14 cellular contexts compared by ENCODE assay signal in genomic region chr10:130623680-130624271, GRCh38.
A peak's percentile ranks its signal among the peaks of the same experiment; 100 is the strongest.
DNase-seq lines count a peak whose midpoint lies in the region; ATAC-seq and TF ChIP-seq lines count a peak whose summit lies in the region.
"Had no signal": no experiment of that assay in that cellular context is flagged by ENCODE, and none has a peak within 500 bp of the region (broad histone marks: within the 10 kb centered on the region; RNA-seq: fewer than 3 reads in every experiment).

No MANE protein-coding gene starts in this region.

- CTCF ChIA-PET in HEK293T (lab: Yijun Ruan, JAX), result no interaction called here
- CTCF ChIA-PET in PC-9 (lab: Charles Lee), result no interaction called here

- POLR2A ChIA-PET in HEK293T (lab: Yijun Ruan, JAX), result no interaction called here
- POLR2A ChIA-PET in PC-9 (lab: Charles Lee; ENCODE audit: unreplicated experiment), result no interaction called here

- TF ChIP-seq CTCF in NB4 (IDR thresholded peaks at IDR 0.05; ENCODE audit: low read depth, low read length) (no peak), gastrocnemius medialis (IDR thresholded peaks at IDR 0.05 in 4 of 5, conservative IDR thresholded peaks at IDR 0.05 in 1 of 5) (no peak), PC-9 (conservative IDR thresholded peaks at IDR 0.05) (no peak)

- H3F3A ChIP-seq in PC-9 (ENCODE audit: insufficient read depth, low read depth), result no peaks in the 10 kb centered on the region

- no peaks in the 10 kb centered on the region for H3K79me2 ChIP-seq in PC-9 (ENCODE audit: low read depth)

- peaks cover 0 to 7% (median 0%) of the 10 kb centered on the region in 3 donors for H3K27me3 ChIP-seq in gastrocnemius medialis
- no peaks in the 10 kb centered on the region for H3K27me3 ChIP-seq in PC-9 (ENCODE audit: insufficient read depth, low read depth)

- H4K20me1 ChIP-seq in PC-9 (ENCODE audit: insufficient read depth), result no peaks in the 10 kb centered on the region

- no peaks in the 10 kb centered on the region for H3K9me3 ChIP-seq in gastrocnemius medialis
- no peaks in the 10 kb centered on the region for H3K9me3 ChIP-seq in PC-9 (ENCODE audit: insufficient read depth, low read depth)

- no TSS peak for BruUV-seq in PC-9 (replicated peaks; lab: Mats Ljungman, UMichigan)

- in situ Hi-C loops in gastrocnemius medialis (cut with MboI; ENCODE audit: low sequenced_read_pairs in 4 of 4), result no loop called here

- DNase-seq in DMS79 (lab: John Stamatoyannopoulos, UW) (peak; percentile 48), NB4 (ENCODE audit: low read depth) (peak; percentile 78), left kidney (ENCODE audit: low read depth, low spot score) (peak; percentile 86), gastrocnemius medialis (no peak), HEK293T (ENCODE audit: extremely low spot score) (no peak), PC-9 (no peak)
- DNase-seq in stimulated activated CD4-positive, alpha-beta T cell treated with anti-CD3 and anti-CD28 coated beads, Interleukin-4, amount 100 ng/mL, for 24 hours, result no peak
- DNase-seq: Calu3, DMS 273 treated with DMSO at 0.1 percent for 48 hours, EL, GDM1, H7, IMR-90 had no signal

- H2AFZ ChIP-seq in PC-9, result no peak overlapping the region
- H2AFZ ChIP-seq: GM23338 had no signal

- no peaks in the 10 kb centered on the region for H3K9me2 ChIP-seq in PC-9 (ENCODE audit: insufficient read depth)

- H3K27ac ChIP-seq in gastrocnemius medialis (no peak overlapping the region), PC-9 (no peak overlapping the region)

- intact Hi-C loops in gastrocnemius medialis (cut with DNase I; ENCODE audit: low total_unique reads), result no loop called here
- intact Hi-C loops in PC-9 (cut with micrococcal nuclease; ENCODE audit: unreplicated experiment), result no loop called here

- H3K4me2 ChIP-seq in PC-9, result no peak overlapping the region
- H3K4me2 ChIP-seq: GM23338 had no signal

- TF ChIP-seq POLR2A in NB4 (IDR thresholded peaks at IDR 0.05; ENCODE audit: extremely low read depth, insufficient read length) (no peak), gastrocnemius medialis (IDR thresholded peaks at IDR 0.05) (no peak)

- ATAC-seq in gastrocnemius medialis, result no peak
- ATAC-seq: GM23338 had no signal

- no peak overlapping the region for H3K4me3 ChIP-seq in NB4 (ENCODE audit: low read depth, low read length)
- H3K4me3 ChIP-seq in gastrocnemius medialis, result no peak overlapping the region
- H3K4me3 ChIP-seq in PC-9, result no peak overlapping the region
- H3K4me3 ChIP-seq: GM23338 had no signal

- H3K4me1 ChIP-seq in gastrocnemius medialis (no peaks in the 10 kb centered on the region), PC-9 (replicated peaks; ENCODE audit: insufficient read depth) (no peaks in the 10 kb centered on the region)

- H3K36me3 ChIP-seq in gastrocnemius medialis (no peaks in the 10 kb centered on the region), PC-9 (ENCODE audit: low read depth) (no peaks in the 10 kb centered on the region)

TF ChIP-seq in HEK293T, 16 proteins besides CTCF, POLR2A, EP300 and RAD21:
- TF ChIP-seq CTBP1 (IDR thresholded peaks at IDR 0.05; ENCODE audit: borderline replicate concordance) (no peak), TARDBP (IDR thresholded peaks at IDR 0.05) (no peak), NFRKB (IDR thresholded peaks at IDR 0.05) (no peak), L3MBTL2 (conservative IDR thresholded peaks at IDR 0.05) (no peak), FOXA1 (IDR thresholded peaks at IDR 0.05) (no peak), HDGF (IDR thresholded peaks at IDR 0.05; ENCODE audit: borderline replicate concordance) (no peak), FOXK2 (IDR thresholded peaks at IDR 0.05) (no peak), ARNT (IDR thresholded peaks at IDR 0.05) (no peak), ELF4 (IDR thresholded peaks at IDR 0.05) (no peak), ZNF384 (IDR thresholded peaks at IDR 0.05) (no peak), FOXM1 (IDR thresholded peaks at IDR 0.05; ENCODE audit: borderline replicate concordance) (no peak), BHLHE40 (IDR thresholded peaks at IDR 0.05; ENCODE audit: borderline replicate concordance) (no peak), SUZ12 (IDR thresholded peaks at IDR 0.05) (no peak), SP1 (IDR thresholded peaks at IDR 0.05) (no peak), LEF1 (IDR thresholded peaks at IDR 0.05; ENCODE audit: borderline replicate concordance) (no peak)
- TF ChIP-seq, protein P1, sequence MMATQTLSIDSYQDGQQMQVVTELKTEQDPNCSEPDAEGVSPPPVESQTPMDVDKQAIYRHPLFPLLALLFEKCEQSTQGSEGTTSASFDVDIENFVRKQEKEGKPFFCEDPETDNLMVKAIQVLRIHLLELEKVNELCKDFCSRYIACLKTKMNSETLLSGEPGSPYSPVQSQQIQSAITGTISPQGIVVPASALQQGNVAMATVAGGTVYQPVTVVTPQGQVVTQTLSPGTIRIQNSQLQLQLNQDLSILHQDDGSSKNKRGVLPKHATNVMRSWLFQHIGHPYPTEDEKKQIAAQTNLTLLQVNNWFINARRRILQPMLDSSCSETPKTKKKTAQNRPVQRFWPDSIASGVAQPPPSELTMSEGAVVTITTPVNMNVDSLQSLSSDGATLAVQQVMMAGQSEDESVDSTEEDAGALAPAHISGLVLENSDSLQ (IDR thresholded peaks at IDR 0.05), result no peak

Comparison
In these comparisons a context has a peak if more than half of its experiments do, and no peak if none do; other contexts are left out.
1. DNase-seq: peak in DMS79 (single experiment), NB4 (single experiment) and left kidney (single experiment); none in gastrocnemius medialis (0 of 2), HEK293T (single experiment), stimulated activated CD4-positive, alpha-beta T cell treated with anti-CD3 and anti-CD28 coated beads, Interleukin-4, amount 100 ng/mL, for 24 hours (single experiment) and PC-9 (0 of 2).